ENCODE assay signal across 1 cellular context in the genomic region with DNA sequence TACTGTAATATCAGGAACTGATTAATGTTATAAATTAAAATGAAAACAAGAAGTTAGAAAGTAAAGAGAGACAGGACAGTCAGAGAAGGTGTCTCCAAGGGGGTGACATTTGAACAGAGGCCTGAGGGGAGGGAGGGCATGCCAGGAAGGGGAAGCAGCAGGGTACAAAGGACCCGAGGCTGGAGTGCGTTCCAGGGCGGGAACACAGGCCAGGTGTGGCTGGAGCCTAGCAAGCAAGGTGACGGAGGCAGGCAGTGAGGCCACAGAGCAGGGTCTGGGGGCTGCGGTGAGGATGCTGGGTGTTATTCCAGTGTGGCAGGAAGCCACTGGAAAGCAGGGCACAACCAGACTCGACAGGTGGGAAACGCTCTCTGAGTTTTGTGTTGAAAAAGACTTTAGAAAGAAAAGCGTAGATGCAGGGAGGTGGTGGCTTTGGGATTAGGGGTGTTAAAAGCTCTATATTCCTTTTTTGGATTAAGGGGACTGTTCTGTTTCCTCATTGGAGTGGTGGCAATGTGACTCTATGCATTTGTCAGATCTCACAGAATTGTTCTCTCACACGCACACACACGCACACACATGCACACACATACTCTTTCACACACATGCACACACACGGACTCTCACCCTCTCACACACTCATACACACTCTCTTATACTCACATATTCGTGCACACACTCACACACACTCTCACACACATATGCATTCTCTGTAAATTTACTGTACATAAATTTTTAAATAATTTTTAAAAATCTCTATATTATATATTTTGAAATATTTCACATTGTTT.
TF ChIP-seq lines count a peak whose summit lies in the region.

No MANE protein-coding gene starts in this region.

TF ChIP-seq in GM12878, 131 proteins besides CTCF, POLR2A, EP300 and RAD21:
- no peak for TF ChIP-seq SPI1 (IDR thresholded peaks at IDR 0.05; ENCODE audit: borderline replicate concordance, insufficient read depth, low read depth, low read length)
- TF ChIP-seq, protein P1, sequence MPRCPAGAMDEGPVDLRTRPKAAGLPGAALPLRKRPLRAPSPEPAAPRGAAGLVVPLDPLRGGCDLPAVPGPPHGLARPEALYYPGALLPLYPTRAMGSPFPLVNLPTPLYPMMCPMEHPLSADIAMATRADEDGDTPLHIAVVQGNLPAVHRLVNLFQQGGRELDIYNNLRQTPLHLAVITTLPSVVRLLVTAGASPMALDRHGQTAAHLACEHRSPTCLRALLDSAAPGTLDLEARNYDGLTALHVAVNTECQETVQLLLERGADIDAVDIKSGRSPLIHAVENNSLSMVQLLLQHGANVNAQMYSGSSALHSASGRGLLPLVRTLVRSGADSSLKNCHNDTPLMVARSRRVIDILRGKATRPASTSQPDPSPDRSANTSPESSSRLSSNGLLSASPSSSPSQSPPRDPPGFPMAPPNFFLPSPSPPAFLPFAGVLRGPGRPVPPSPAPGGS (IDR thresholded peaks at IDR 0.05; ENCODE audit: borderline replicate concordance, insufficient read depth, low read depth, low read length, poor library complexity, severe bottlenecking), result peak; percentile 79
